In genomic region chr5:122195784-122196394, GRCh38 we compare ENCODE assay signal across 8 cellular contexts.
DNase-seq lines count a peak whose midpoint lies in the region; ATAC-seq, FAIRE-seq and TF ChIP-seq lines count a peak whose summit lies in the region.

No MANE protein-coding gene starts in this region.

- DNase-seq in DMS 273 treated with DMSO at 0.1 percent for 48 hours (lab: John Stamatoyannopoulos, UW) (peak; percentile 12), KBM-7 (peak; percentile 55), OCI-M2 (lab: John Stamatoyannopoulos, UW; ENCODE audit: unreplicated experiment) (peak; percentile 11), endothelial cell of umbilical vein (ENCODE audit: low read depth, low spot score) (peak; percentile 73), neural progenitor cell (ENCODE audit: low spot score) (peak; percentile 74), immature natural killer cell (no peak)
- DNase-seq in activated T-cell treated with anti-CD3 and anti-CD28 coated beads, Interleukin-2, amount 50 U/mL, for 72 hours, result no peak
- no peak for DNase-seq in CD8-positive, alpha-beta memory T cell

- H3K27ac ChIP-seq in endothelial cell of umbilical vein (ENCODE audit: insufficient read depth, low read depth, low read length), result no peak overlapping the region
- H3K27ac ChIP-seq in neural progenitor cell, result no peak overlapping the region
- no peak overlapping the region for H3K27ac ChIP-seq in CD8-positive, alpha-beta memory T cell (ENCODE audit: low read depth, low read length)

- peak; percentile 53 to 68 for TF ChIP-seq CTCF in endothelial cell of umbilical vein (IDR thresholded peaks at IDR 0.05; ENCODE audit: extremely low read depth in 1 of 2, insufficient read depth in 1 of 2, low read depth in 1 of 2, low read length in 2 of 2)
- TF ChIP-seq CTCF in neural progenitor cell (IDR thresholded peaks at IDR 0.05), result peak; percentile 75

- no peaks in the 10 kb centered on the region for H3K9me1 ChIP-seq in endothelial cell of umbilical vein (replicated peaks; ENCODE audit: control insufficient read depth, extremely low read depth, insufficient read depth, low read length)

- H3K4me1 Mint-ChIP-seq in neural progenitor cell (peaks cover 17% of the 10 kb centered on the region), immature natural killer cell (no peaks in the 10 kb centered on the region)
- no peaks in the 10 kb centered on the region for H3K4me1 Mint-ChIP-seq in activated T-cell treated with anti-CD3 and anti-CD28 coated beads, Interleukin-2, amount 50 U/mL, for 72 hours (ENCODE audit: low read depth)
- no peaks in the 10 kb centered on the region for H3K4me1 Mint-ChIP-seq in CD8-positive, alpha-beta memory T cell

- H4K20me1 ChIP-seq in endothelial cell of umbilical vein (replicated peaks; ENCODE audit: control insufficient read depth, extremely low read depth, insufficient read depth, low read length) (no peaks in the 10 kb centered on the region), neural progenitor cell (ENCODE audit: low read depth) (no peaks in the 10 kb centered on the region)

- in situ Hi-C loops in KBM-7 (cut with MboI; ENCODE audit: low pct_unique_long_range_greater_than_20kb, low sequenced_read_pairs), result no loop called here

- no peak overlapping the region for H2AFZ ChIP-seq in endothelial cell of umbilical vein (ENCODE audit: low read depth, low read length)
- no peak overlapping the region for H2AFZ ChIP-seq in neural progenitor cell (replicated peaks)

- H3K9ac ChIP-seq in endothelial cell of umbilical vein (replicated peaks; ENCODE audit: extremely low read depth, insufficient read depth, low read length) (no peak overlapping the region), neural progenitor cell (no peak overlapping the region)

- H3K27ac Mint-ChIP-seq in neural progenitor cell (no peak overlapping the region), immature natural killer cell (no peak overlapping the region)
- no peak overlapping the region for H3K27ac Mint-ChIP-seq in activated T-cell treated with anti-CD3 and anti-CD28 coated beads, Interleukin-2, amount 50 U/mL, for 72 hours
- H3K27ac Mint-ChIP-seq in CD8-positive, alpha-beta memory T cell, result no peak overlapping the region

- H3K27me3 ChIP-seq in endothelial cell of umbilical vein (ENCODE audit: control insufficient read depth in 2 of 2, insufficient read depth in 2 of 2, low read length in 2 of 2) (peaks cover 10 to 18% of the 10 kb centered on the region in 2 experiments), neural progenitor cell (no peaks in the 10 kb centered on the region)
- no peaks in the 10 kb centered on the region for H3K27me3 ChIP-seq in CD8-positive, alpha-beta memory T cell (ENCODE audit: insufficient read depth, low read length, poor library complexity, severe bottlenecking)

- BruUV-seq in endothelial cell of umbilical vein (replicated peaks; lab: Mats Ljungman, UMichigan), result no TSS peak

- H3K4me3 ChIP-seq in endothelial cell of umbilical vein (replicated peaks in 1 of 3; ENCODE audit: insufficient read depth in 1 of 3, low read depth in 1 of 3, low read length in 3 of 3) (no peak overlapping the region), neural progenitor cell (no peak overlapping the region)
- no peak overlapping the region for H3K4me3 ChIP-seq in CD8-positive, alpha-beta memory T cell (ENCODE audit: low read length)

- peaks cover 2% of the 10 kb centered on the region for H3K27me3 Mint-ChIP-seq in neural progenitor cell (ENCODE audit: insufficient read depth, low read depth)
- peaks cover 44% of the 10 kb centered on the region for H3K27me3 Mint-ChIP-seq in activated T-cell treated with anti-CD3 and anti-CD28 coated beads, Interleukin-2, amount 50 U/mL, for 72 hours (ENCODE audit: low read depth)
- H3K27me3 Mint-ChIP-seq in immature natural killer cell (ENCODE audit: low read depth in 3 of 3), result peaks cover 0 to 2% (median 0%) of the 10 kb centered on the region in 3 donors
- peaks cover 0 to 14% of the 10 kb centered on the region in 2 donors for H3K27me3 Mint-ChIP-seq in CD8-positive, alpha-beta memory T cell

- H3K9me3 Mint-ChIP-seq in neural progenitor cell (no peaks in the 10 kb centered on the region), immature natural killer cell (peaks cover 0 to 4% (median 0%) of the 10 kb centered on the region in 6 donors)
- no peaks in the 10 kb centered on the region for H3K9me3 Mint-ChIP-seq in activated T-cell treated with anti-CD3 and anti-CD28 coated beads, Interleukin-2, amount 50 U/mL, for 72 hours
- no peaks in the 10 kb centered on the region for H3K9me3 Mint-ChIP-seq in CD8-positive, alpha-beta memory T cell

- FAIRE-seq in endothelial cell of umbilical vein (lab: Jason Lieb, UNC), result peak; percentile 67

- H3K36me3 ChIP-seq in endothelial cell of umbilical vein (ENCODE audit: control insufficient read depth in 2 of 2, extremely low read depth in 1 of 2, insufficient read depth in 2 of 2, low read length in 2 of 2), result no peaks in the 10 kb centered on the region
- H3K36me3 ChIP-seq in neural progenitor cell, result no peaks in the 10 kb centered on the region
- no peaks in the 10 kb centered on the region for H3K36me3 ChIP-seq in CD8-positive, alpha-beta memory T cell (ENCODE audit: insufficient read depth, low read length)

- H3K4me1 ChIP-seq in endothelial cell of umbilical vein (ENCODE audit: control insufficient read depth, extremely low read depth, insufficient read depth, low read length) (peaks cover 3% of the 10 kb centered on the region), neural progenitor cell (peaks cover 14% of the 10 kb centered on the region)
- no peaks in the 10 kb centered on the region for H3K4me1 ChIP-seq in CD8-positive, alpha-beta memory T cell (ENCODE audit: insufficient read depth, low read length)

- H3F3A ChIP-seq in neural progenitor cell (ENCODE audit: low read depth), result no peaks in the 10 kb centered on the region

- no peak for ATAC-seq in activated T-cell treated with anti-CD3 and anti-CD28 coated beads, Interleukin-2, amount 50 U/mL, for 72 hours (replicated peaks in 1 of 2)

- H3K79me2 ChIP-seq in endothelial cell of umbilical vein (ENCODE audit: control insufficient read depth, insufficient read depth, low read length) (no peaks in the 10 kb centered on the region), neural progenitor cell (ENCODE audit: low read depth) (no peaks in the 10 kb centered on the region)

- intact Hi-C loops in endothelial cell of umbilical vein (cut with micrococcal nuclease), result loop anchor here (1.0 to 10.0 kb wide), 3 partner anchors 117 to 1149 kb away; partner anchors contain the start of gene SNCAIP

- TF ChIP-seq POLR2A in endothelial cell of umbilical vein (IDR thresholded peaks at IDR 0.05; ENCODE audit: low read depth, low read length), result no peak

- no peaks in the 10 kb centered on the region for H3K36me3 Mint-ChIP-seq in neural progenitor cell
- H3K36me3 Mint-ChIP-seq in activated T-cell treated with anti-CD3 and anti-CD28 coated beads, Interleukin-2, amount 50 U/mL, for 72 hours (ENCODE audit: insufficient read depth in 2 of 2), result no peaks in the 10 kb centered on the region
- no peaks in the 10 kb centered on the region for H3K36me3 Mint-ChIP-seq in immature natural killer cell
- H3K36me3 Mint-ChIP-seq in CD8-positive, alpha-beta memory T cell, result no peaks in the 10 kb centered on the region

- no peaks in the 10 kb centered on the region for H3K9me3 ChIP-seq in endothelial cell of umbilical vein (replicated peaks; ENCODE audit: control insufficient read depth, insufficient read depth, low read length)
- no peaks in the 10 kb centered on the region for H3K9me3 ChIP-seq in neural progenitor cell (ENCODE audit: low read depth)
- H3K9me3 ChIP-seq in CD8-positive, alpha-beta memory T cell (ENCODE audit: low read length), result no peaks in the 10 kb centered on the region

- POLR2A ChIA-PET in endothelial cell of umbilical vein (lab: Charles Lee), result no interaction called here
- POLR2A ChIA-PET in CD8-positive, alpha-beta memory T cell (lab: Charles Lee), result no interaction called here

- dilution Hi-C loops in endothelial cell of umbilical vein (cut with MboI; ENCODE audit: extremely low pct_ligation_motif_present, low sequenced_read_pairs), result loop anchor here (25.0 kb wide), 1 partner anchor 109 kb away; the partner anchor contains the start of gene LOX

- CTCF ChIA-PET in endothelial cell of umbilical vein (lab: Charles Lee), result interaction anchor here (0.6 to 7.5 kb wide), 50 partner anchors 8 to 1172 kb away, joined by 3 to 138 read pairs (median 4); partner anchors contain the start of genes LOX, SRFBP1 and ZNF474
- CTCF ChIA-PET in CD8-positive, alpha-beta memory T cell (lab: Charles Lee), result no interaction called here

- H3K4me2 ChIP-seq in endothelial cell of umbilical vein (ENCODE audit: insufficient read depth, low read length) (no peak overlapping the region), neural progenitor cell (no peak overlapping the region)

- H3K4me3 Mint-ChIP-seq in neural progenitor cell (no peak overlapping the region), immature natural killer cell (no peak overlapping the region)
- no peak overlapping the region for H3K4me3 Mint-ChIP-seq in activated T-cell treated with anti-CD3 and anti-CD28 coated beads, Interleukin-2, amount 50 U/mL, for 72 hours
- H3K4me3 Mint-ChIP-seq in CD8-positive, alpha-beta memory T cell, result no peak overlapping the region

TF ChIP-seq in endothelial cell of umbilical vein, 7 proteins besides CTCF, POLR2A, EP300 and RAD21:
- TF ChIP-seq MAX (IDR thresholded peaks at IDR 0.05; ENCODE audit: insufficient read depth, insufficient read length), result no peak

Comparison
In these comparisons a context has a peak if more than half of its experiments do, and no peak if none do; other contexts are left out.
1. DNase-seq: peak in DMS 273 treated with DMSO at 0.1 percent for 48 hours (single experiment), KBM-7 (single experiment), OCI-M2 (single experiment), endothelial cell of umbilical vein (single experiment) and neural progenitor cell (single experiment); none in activated T-cell treated with anti-CD3 and anti-CD28 coated beads, Interleukin-2, amount 50 U/mL, for 72 hours (0 of 2), immature natural killer cell (0 of 3) and CD8-positive, alpha-beta memory T cell (0 of 5).